Comparison of ENCODE assay signal across 8 cellular contexts in genomic region chr21:5101749-5102148, GRCh38.
DNase-seq lines count a peak whose midpoint lies in the region; ATAC-seq and TF ChIP-seq lines count a peak whose summit lies in the region.
"Not testable (repeated sequence)": the region's sequence is repeated elsewhere in the genome, so short reads cannot be mapped to it uniquely, and the experiment has no call there.

No MANE protein-coding gene starts in this region.

- intact Hi-C loops in dorsolateral prefrontal cortex (cut with DNase I); uterus (cut with DNase I; ENCODE audit: low total_unique reads): not testable (repeated sequence)

- not testable (repeated sequence) for H3K36me3 ChIP-seq in lung (ENCODE audit: control insufficient read depth in 2 of 2, insufficient read depth in 2 of 2, low read length in 2 of 2); uterus

- peak; percentile 73 for DNase-seq in T follicular helper cell (ENCODE audit: low read depth)
- DNase-seq in activated T-cell treated with anti-CD3 and anti-CD28 coated beads for 48 hours (ENCODE audit: low read depth) = peak; percentile 61
- peak in 6 of 10 donors; percentile 4 to 59 (median 48) for DNase-seq in dorsolateral prefrontal cortex
- peak; percentile 30 for DNase-seq in lung (ENCODE audit: low spot score)
- peak; percentile 82 for DNase-seq in stimulated activated CD4-positive, alpha-beta T cell treated with anti-CD3 and anti-CD28 coated beads, Interleukin-4, amount 100 ng/mL, for 24 hours
- peak; percentile 14 to 28 for DNase-seq in uterus

- TF ChIP-seq POLR2A in uterus (IDR thresholded peaks at IDR 0.05) = peak in 1 of 2 donors; percentile 14

- H3K27ac ChIP-seq in dorsolateral prefrontal cortex = peak overlapping the region in 37 of 59 donors; percentile 20 to 90 (median 75)
- not testable (repeated sequence) for H3K27ac ChIP-seq in lung (ENCODE audit: low read depth in 1 of 2, low read length in 1 of 2); uterus

- H3K4me1 ChIP-seq in lung (ENCODE audit: control insufficient read depth in 2 of 2, insufficient read depth in 2 of 2, low read length in 2 of 2); uterus: not testable (repeated sequence)

- ATAC-seq in GM18867 (IDR thresholded peaks at IDR 0.05; ENCODE audit: unreplicated experiment) = peak; percentile 49
- peak; percentile 62 for ATAC-seq in HG03095 (IDR thresholded peaks at IDR 0.05; ENCODE audit: unreplicated experiment)
- peak; percentile 20 for ATAC-seq in lung (ENCODE audit: insufficient read depth, low FRiP score)

- WGBS in lung, 2 donors = 10 to 27% methylated on average over 5 to 9 of the region's 14 CpGs

- peak overlapping the region in 9 of 59 donors; percentile 18 to 38 (median 26) for H3K4me3 ChIP-seq in dorsolateral prefrontal cortex
- H3K4me3 ChIP-seq in lung, uterus: not testable (repeated sequence)

- TF ChIP-seq CTCF in dorsolateral prefrontal cortex (IDR thresholded peaks at IDR 0.05 in 54 of 56, conservative IDR thresholded peaks at IDR 0.05 in 2 of 56; ENCODE audit: low read depth in 1 of 56, partially characterized antibody in 56 of 56); lung (IDR thresholded peaks at IDR 0.05; ENCODE audit: control extremely low read depth, extremely low read depth); uterus (IDR thresholded peaks at IDR 0.05): not testable (repeated sequence)

- H3K27me3 ChIP-seq in dorsolateral prefrontal cortex; lung (ENCODE audit: control insufficient read depth, insufficient read depth); uterus: not testable (repeated sequence)

- not testable (repeated sequence) for H3K9me3 ChIP-seq in lung (ENCODE audit: control insufficient read depth in 2 of 2, insufficient read depth in 1 of 2, low read length in 1 of 2); uterus

Comparison
In these comparisons a context has a peak if more than half of its experiments do, and no peak if none do; other contexts are left out.
1. DNase-seq: peak in every context shown above with its lines; median percentile 82 in stimulated activated CD4-positive, alpha-beta T cell treated with anti-CD3 and anti-CD28 coated beads, Interleukin-4, amount 100 ng/mL, for 24 hours; 73 in T follicular helper cell; 61 in activated T-cell treated with anti-CD3 and anti-CD28 coated beads for 48 hours; 48 in dorsolateral prefrontal cortex; 30 in lung; 21 in uterus.